In genomic region chr1:101025283-101025679, GRCh38 we compare ENCODE assay signal across 1 cellular context.
TF ChIP-seq lines count a peak whose summit lies in the region.

No MANE protein-coding gene starts in this region.

TF ChIP-seq in HCT116, 20 proteins besides CTCF, POLR2A, EP300 and RAD21 (continued from another document):
- TF ChIP-seq REST (IDR thresholded peaks at IDR 0.05; ENCODE audit: low read depth) (no peak), JUND (IDR thresholded peaks at IDR 0.05) (no peak), ATF3 (IDR thresholded peaks at IDR 0.05) (no peak), ZFX (IDR thresholded peaks at IDR 0.05) (no peak; the same call in 1 of the 2 replicates)
TF ChIP-seq in HCT116: peak in this region for 0.
